In genomic region chr13:28268800-28269223, GRCh38 we compare ENCODE assay signal across 10 cellular contexts.
DNase-seq lines count a peak whose midpoint lies in the region; ATAC-seq and TF ChIP-seq lines count a peak whose summit lies in the region.
"Had no signal": no experiment of that assay in that cellular context is flagged by ENCODE, and none has a peak within 500 bp of the region (broad histone marks: within the 10 kb centered on the region; RNA-seq: fewer than 3 reads in every experiment).

No MANE protein-coding gene starts in this region.

- ATAC-seq in GM19452 (IDR thresholded peaks at IDR 0.05; ENCODE audit: unreplicated experiment), result peak; percentile 96
- ATAC-seq in HG03159 (IDR thresholded peaks at IDR 0.05; ENCODE audit: unreplicated experiment), result peak; percentile 97
- peak in 1 of 4 experiments; percentile 34 for ATAC-seq in T-cell (replicated peaks in 1 of 4)

- H3K27me3 ChIP-seq in brain microvascular endothelial cell (replicated peaks) (no peaks in the 10 kb centered on the region), stomach (no peaks in the 10 kb centered on the region), suprapubic skin (no peaks in the 10 kb centered on the region)
- H3K27me3 ChIP-seq: ascending aorta had no signal

- CTCF ChIA-PET in T-cell (lab: Charles Lee), result no interaction called here

- H3K9me3 Mint-ChIP-seq in T-cell, result no peaks in the 10 kb centered on the region

- in situ Hi-C loops in brain microvascular endothelial cell (cut with HindIII; ENCODE audit: low pct_ligation_motif_present, low sequenced_read_pairs), result no loop called here

- H3K4me1 ChIP-seq in stomach (no peaks in the 10 kb centered on the region), suprapubic skin (no peaks in the 10 kb centered on the region)
- H3K4me1 ChIP-seq: ascending aorta had no signal

- intact Hi-C loops in stomach (cut with DNase I; ENCODE audit: low total_unique reads), result no loop called here

- H3K27ac Mint-ChIP-seq in T-cell, result peak overlapping the region; percentile 20 to 39

- peaks cover 0 to 11% (median 8%) of the 10 kb centered on the region in 3 donors for H3K4me1 Mint-ChIP-seq in T-cell

- TF ChIP-seq CTCF in brain microvascular endothelial cell (IDR thresholded peaks at IDR 0.05; ENCODE audit: low read depth, low read length, missing control alignments), result no peak
- no peak for TF ChIP-seq CTCF in stomach (IDR thresholded peaks at IDR 0.05)
- TF ChIP-seq CTCF in suprapubic skin (IDR thresholded peaks at IDR 0.05), result no peak

- H3K27ac ChIP-seq in brain microvascular endothelial cell (no peak overlapping the region), stomach (no peak overlapping the region), suprapubic skin (no peak overlapping the region)
- H3K27ac ChIP-seq: ascending aorta, PC-9 had no signal

- TF ChIP-seq POLR2A in stomach (IDR thresholded peaks at IDR 0.05) (no peak), suprapubic skin (IDR thresholded peaks at IDR 0.05) (no peak)

- TF ChIP-seq EP300 in stomach (IDR thresholded peaks at IDR 0.05), result no peak
- no peak for TF ChIP-seq EP300 in suprapubic skin (IDR thresholded peaks at IDR 0.05)

- H3K9me3 ChIP-seq in stomach, result no peaks in the 10 kb centered on the region
- H3K9me3 ChIP-seq in suprapubic skin, result no peaks in the 10 kb centered on the region
- H3K9me3 ChIP-seq: ascending aorta had no signal

- peaks cover 50% of the 10 kb centered on the region for H3K36me3 Mint-ChIP-seq in T-cell

- no peaks in the 10 kb centered on the region for H3K27me3 Mint-ChIP-seq in T-cell

- POLR2A ChIA-PET in T-cell (lab: Charles Lee), result no interaction called here

- H3K4me3 ChIP-seq in brain microvascular endothelial cell (ENCODE audit: low read depth, low read length), result no peak overlapping the region
- H3K4me3 ChIP-seq in stomach, result no peak overlapping the region
- H3K4me3 ChIP-seq in suprapubic skin, result no peak overlapping the region
- H3K4me3 ChIP-seq: ascending aorta, PC-9 had no signal

- no peak overlapping the region for H3K4me3 Mint-ChIP-seq in T-cell

- peak; percentile 89 for DNase-seq in GF-D8 (lab: John Stamatoyannopoulos, UW)
- DNase-seq in T-cell, result no peak
- no peak for DNase-seq in brain microvascular endothelial cell
- no peak for DNase-seq in activated effector memory CD4-positive, alpha-beta T cell treated with anti-CD3 and anti-CD28 coated beads, Interleukin-2, amount 50 U/mL, for 16 hours
- no peak for DNase-seq in stomach
- DNase-seq in suprapubic skin (ENCODE audit: low spot score in 2 of 2), result no peak
- DNase-seq: PC-9 had no signal

- H3K36me3 ChIP-seq in brain microvascular endothelial cell (replicated peaks) (peaks cover 18% of the 10 kb centered on the region), stomach (peaks cover 8 to 77% (median 63%) of the 10 kb centered on the region in 4 donors), suprapubic skin (peaks cover 64% of the 10 kb centered on the region)
